1 cellular context compared by ENCODE assay signal in the genomic region with DNA sequence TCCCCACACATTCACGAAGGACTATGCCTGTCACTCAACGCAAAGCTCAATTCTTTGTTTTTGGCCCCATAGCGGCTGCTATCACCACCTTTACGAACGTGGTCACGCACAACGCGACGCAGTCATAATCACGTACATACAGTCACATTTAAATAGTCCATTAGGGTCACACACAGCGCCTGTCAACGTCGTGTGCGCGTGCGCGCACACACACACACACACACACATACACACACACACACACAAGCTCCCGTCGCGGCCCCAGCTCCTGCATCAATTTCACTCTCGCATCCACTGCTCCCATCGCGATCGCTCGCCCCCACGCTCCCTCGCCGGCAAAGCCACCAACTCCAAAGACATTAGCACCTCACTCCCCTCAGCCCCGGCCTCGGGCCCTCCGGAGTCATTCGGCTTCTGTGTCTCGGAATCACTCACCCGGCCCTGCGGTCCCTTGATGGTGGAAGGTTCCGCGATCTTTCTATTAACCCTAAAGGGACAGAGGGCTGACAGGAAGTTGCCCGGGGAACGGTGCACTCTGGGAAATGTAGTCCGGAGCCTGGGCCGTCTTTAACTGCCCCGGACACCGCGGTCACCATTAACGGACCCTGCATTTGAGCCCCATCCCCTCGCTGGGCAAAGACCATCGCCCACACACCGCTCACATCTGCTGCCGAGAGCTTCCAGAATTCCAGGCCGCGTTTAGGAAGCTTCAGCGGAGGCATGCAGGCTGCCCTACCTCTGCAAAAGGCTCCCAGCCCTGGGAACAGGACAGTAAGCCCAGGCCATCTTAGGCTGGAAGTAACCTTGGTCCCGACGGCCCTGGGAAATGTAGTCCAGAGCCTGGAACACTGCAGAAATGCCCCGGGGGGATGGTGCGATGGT.
TF ChIP-seq lines count a peak whose summit lies in the region.

A gene (minus strand): TSS at position 486 of the 882 bp plus-strand sequence. CDS start 12,768 bp downstream, outside the sequence.

TF ChIP-seq in HepG2, 621 proteins besides CTCF, POLR2A, EP300 and RAD21 (continued from another document and continues in another):
- TF ChIP-seq, protein P1, sequence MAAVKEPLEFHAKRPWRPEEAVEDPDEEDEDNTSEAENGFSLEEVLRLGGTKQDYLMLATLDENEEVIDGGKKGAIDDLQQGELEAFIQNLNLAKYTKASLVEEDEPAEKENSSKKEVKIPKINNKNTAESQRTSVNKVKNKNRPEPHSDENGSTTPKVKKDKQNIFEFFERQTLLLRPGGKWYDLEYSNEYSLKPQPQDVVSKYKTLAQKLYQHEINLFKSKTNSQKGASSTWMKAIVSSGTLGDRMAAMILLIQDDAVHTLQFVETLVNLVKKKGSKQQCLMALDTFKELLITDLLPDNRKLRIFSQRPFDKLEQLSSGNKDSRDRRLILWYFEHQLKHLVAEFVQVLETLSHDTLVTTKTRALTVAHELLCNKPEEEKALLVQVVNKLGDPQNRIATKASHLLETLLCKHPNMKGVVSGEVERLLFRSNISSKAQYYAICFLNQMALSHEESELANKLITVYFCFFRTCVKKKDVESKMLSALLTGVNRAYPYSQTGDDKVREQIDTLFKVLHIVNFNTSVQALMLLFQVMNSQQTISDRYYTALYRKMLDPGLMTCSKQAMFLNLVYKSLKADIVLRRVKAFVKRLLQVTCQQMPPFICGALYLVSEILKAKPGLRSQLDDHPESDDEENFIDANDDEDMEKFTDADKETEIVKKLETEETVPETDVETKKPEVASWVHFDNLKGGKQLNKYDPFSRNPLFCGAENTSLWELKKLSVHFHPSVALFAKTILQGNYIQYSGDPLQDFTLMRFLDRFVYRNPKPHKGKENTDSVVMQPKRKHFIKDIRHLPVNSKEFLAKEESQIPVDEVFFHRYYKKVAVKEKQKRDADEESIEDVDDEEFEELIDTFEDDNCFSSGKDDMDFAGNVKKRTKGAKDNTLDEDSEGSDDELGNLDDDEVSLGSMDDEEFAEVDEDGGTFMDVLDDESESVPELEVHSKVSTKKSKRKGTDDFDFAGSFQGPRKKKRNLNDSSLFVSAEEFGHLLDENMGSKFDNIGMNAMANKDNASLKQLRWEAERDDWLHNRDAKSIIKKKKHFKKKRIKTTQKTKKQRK (IDR thresholded peaks at IDR 0.05; ENCODE audit: low read length) = no peak
- TF ChIP-seq, protein P2, sequence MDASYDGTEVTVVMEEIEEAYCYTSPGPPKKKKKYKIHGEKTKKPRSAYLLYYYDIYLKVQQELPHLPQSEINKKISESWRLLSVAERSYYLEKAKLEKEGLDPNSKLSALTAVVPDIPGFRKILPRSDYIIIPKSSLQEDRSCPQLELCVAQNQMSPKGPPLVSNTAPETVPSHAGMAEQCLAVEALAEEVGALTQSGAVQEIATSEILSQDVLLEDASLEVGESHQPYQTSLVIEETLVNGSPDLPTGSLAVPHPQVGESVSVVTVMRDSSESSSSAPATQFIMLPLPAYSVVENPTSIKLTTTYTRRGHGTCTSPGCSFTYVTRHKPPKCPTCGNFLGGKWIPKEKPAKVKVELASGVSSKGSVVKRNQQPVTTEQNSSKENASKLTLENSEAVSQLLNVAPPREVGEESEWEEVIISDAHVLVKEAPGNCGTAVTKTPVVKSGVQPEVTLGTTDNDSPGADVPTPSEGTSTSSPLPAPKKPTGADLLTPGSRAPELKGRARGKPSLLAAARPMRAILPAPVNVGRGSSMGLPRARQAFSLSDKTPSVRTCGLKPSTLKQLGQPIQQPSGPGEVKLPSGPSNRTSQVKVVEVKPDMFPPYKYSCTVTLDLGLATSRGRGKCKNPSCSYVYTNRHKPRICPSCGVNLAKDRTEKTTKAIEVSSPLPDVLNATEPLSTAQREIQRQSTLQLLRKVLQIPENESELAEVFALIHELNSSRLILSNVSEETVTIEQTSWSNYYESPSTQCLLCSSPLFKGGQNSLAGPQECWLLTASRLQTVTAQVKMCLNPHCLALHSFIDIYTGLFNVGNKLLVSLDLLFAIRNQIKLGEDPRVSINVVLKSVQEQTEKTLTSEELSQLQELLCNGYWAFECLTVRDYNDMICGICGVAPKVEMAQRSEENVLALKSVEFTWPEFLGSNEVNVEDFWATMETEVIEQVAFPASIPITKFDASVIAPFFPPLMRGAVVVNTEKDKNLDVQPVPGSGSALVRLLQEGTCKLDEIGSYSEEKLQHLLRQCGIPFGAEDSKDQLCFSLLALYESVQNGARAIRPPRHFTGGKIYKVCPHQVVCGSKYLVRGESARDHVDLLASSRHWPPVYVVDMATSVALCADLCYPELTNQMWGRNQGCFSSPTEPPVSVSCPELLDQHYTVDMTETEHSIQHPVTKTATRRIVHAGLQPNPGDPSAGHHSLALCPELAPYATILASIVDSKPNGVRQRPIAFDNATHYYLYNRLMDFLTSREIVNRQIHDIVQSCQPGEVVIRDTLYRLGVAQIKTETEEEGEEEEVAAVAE (CRISPR knock-in tag; IDR thresholded peaks at IDR 0.05; ENCODE audit: borderline replicate concordance) = no peak; the same call in 1 of the 2 replicates
- no peak for TF ChIP-seq EZH2 (conservative IDR thresholded peaks at IDR 0.05; ENCODE audit: low read depth, low read length)
- no peak for TF ChIP-seq FOSL1 (CRISPR knock-in tag; IDR thresholded peaks at IDR 0.05; ENCODE audit: borderline replicate concordance)
- TF ChIP-seq, protein P3, sequence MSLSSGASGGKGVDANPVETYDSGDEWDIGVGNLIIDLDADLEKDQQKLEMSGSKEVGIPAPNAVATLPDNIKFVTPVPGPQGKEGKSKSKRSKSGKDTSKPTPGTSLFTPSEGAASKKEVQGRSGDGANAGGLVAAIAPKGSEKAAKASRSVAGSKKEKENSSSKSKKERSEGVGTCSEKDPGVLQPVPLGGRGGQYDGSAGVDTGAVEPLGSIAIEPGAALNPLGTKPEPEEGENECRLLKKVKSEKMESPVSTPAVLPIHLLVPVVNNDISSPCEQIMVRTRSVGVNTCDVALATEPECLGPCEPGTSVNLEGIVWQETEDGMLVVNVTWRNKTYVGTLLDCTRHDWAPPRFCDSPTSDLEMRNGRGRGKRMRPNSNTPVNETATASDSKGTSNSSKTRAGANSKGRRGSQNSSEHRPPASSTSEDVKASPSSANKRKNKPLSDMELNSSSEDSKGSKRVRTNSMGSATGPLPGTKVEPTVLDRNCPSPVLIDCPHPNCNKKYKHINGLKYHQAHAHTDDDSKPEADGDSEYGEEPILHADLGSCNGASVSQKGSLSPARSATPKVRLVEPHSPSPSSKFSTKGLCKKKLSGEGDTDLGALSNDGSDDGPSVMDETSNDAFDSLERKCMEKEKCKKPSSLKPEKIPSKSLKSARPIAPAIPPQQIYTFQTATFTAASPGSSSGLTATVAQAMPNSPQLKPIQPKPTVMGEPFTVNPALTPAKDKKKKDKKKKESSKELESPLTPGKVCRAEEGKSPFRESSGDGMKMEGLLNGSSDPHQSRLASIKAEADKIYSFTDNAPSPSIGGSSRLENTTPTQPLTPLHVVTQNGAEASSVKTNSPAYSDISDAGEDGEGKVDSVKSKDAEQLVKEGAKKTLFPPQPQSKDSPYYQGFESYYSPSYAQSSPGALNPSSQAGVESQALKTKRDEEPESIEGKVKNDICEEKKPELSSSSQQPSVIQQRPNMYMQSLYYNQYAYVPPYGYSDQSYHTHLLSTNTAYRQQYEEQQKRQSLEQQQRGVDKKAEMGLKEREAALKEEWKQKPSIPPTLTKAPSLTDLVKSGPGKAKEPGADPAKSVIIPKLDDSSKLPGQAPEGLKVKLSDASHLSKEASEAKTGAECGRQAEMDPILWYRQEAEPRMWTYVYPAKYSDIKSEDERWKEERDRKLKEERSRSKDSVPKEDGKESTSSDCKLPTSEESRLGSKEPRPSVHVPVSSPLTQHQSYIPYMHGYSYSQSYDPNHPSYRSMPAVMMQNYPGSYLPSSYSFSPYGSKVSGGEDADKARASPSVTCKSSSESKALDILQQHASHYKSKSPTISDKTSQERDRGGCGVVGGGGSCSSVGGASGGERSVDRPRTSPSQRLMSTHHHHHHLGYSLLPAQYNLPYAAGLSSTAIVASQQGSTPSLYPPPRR (CRISPR knock-in tag; IDR thresholded peaks at IDR 0.05; ENCODE audit: borderline replicate concordance) = no peak
- no peak for TF ChIP-seq MTF2 (CRISPR knock-in tag; IDR thresholded peaks at IDR 0.05; ENCODE audit: borderline replicate concordance)
- TF ChIP-seq ZNF205 (CRISPR knock-in tag; IDR thresholded peaks at IDR 0.05) = 0 out of 2 replicates have a peak, but pooled peaks have one; percentile 32
- TF ChIP-seq, protein P4, sequence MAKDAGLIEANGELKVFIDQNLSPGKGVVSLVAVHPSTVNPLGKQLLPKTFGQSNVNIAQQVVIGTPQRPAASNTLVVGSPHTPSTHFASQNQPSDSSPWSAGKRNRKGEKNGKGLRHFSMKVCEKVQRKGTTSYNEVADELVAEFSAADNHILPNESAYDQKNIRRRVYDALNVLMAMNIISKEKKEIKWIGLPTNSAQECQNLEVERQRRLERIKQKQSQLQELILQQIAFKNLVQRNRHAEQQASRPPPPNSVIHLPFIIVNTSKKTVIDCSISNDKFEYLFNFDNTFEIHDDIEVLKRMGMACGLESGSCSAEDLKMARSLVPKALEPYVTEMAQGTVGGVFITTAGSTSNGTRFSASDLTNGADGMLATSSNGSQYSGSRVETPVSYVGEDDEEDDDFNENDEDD (CRISPR knock-in tag; IDR thresholded peaks at IDR 0.05; ENCODE audit: borderline replicate concordance) = no peak
- TF ChIP-seq, protein P5, sequence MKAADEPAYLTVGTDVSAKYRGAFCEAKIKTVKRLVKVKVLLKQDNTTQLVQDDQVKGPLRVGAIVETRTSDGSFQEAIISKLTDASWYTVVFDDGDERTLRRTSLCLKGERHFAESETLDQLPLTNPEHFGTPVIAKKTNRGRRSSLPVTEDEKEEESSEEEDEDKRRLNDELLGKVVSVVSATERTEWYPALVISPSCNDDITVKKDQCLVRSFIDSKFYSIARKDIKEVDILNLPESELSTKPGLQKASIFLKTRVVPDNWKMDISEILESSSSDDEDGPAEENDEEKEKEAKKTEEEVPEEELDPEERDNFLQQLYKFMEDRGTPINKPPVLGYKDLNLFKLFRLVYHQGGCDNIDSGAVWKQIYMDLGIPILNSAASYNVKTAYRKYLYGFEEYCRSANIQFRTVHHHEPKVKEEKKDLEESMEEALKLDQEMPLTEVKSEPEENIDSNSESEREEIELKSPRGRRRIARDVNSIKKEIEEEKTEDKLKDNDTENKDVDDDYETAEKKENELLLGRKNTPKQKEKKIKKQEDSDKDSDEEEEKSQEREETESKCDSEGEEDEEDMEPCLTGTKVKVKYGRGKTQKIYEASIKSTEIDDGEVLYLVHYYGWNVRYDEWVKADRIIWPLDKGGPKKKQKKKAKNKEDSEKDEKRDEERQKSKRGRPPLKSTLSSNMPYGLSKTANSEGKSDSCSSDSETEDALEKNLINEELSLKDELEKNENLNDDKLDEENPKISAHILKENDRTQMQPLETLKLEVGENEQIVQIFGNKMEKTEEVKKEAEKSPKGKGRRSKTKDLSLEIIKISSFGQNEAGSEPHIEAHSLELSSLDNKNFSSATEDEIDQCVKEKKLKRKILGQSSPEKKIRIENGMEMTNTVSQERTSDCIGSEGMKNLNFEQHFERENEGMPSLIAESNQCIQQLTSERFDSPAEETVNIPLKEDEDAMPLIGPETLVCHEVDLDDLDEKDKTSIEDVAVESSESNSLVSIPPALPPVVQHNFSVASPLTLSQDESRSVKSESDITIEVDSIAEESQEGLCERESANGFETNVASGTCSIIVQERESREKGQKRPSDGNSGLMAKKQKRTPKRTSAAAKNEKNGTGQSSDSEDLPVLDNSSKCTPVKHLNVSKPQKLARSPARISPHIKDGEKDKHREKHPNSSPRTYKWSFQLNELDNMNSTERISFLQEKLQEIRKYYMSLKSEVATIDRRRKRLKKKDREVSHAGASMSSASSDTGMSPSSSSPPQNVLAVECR (CRISPR knock-in tag; IDR thresholded peaks at IDR 0.05; ENCODE audit: borderline replicate concordance) = peak; percentile 94; the same call in 1 of the 2 replicates
- no peak for TF ChIP-seq MBD4 (IDR thresholded peaks at IDR 0.05; ENCODE audit: borderline replicate concordance, low read length)
- peak; percentile 76 for TF ChIP-seq KMT2B (CRISPR knock-in tag; IDR thresholded peaks at IDR 0.05)
- no peak for TF ChIP-seq ZNF790 (CRISPR knock-in tag; IDR thresholded peaks at IDR 0.05; ENCODE audit: borderline replicate concordance)
- no peak for TF ChIP-seq HDAC6 (IDR thresholded peaks at IDR 0.05; ENCODE audit: low read depth, low read length)
- peak; percentile 42; the same call in 1 of the 2 replicates for TF ChIP-seq SAFB2 (CRISPR knock-in tag; IDR thresholded peaks at IDR 0.05; ENCODE audit: borderline replicate concordance, low read depth)
- TF ChIP-seq ZNF549 (CRISPR knock-in tag; IDR thresholded peaks at IDR 0.05) = no peak
- no peak for TF ChIP-seq SRSF4 (IDR thresholded peaks at IDR 0.05; ENCODE audit: low read depth, low read length, poor library complexity, severe bottlenecking)
- TF ChIP-seq ZNF460 (CRISPR knock-in tag; IDR thresholded peaks at IDR 0.05; ENCODE audit: borderline replicate concordance) = no peak
- no peak for TF ChIP-seq ZNF562 (CRISPR knock-in tag; IDR thresholded peaks at IDR 0.05; ENCODE audit: borderline replicate concordance)
- TF ChIP-seq ZNF263 (CRISPR knock-in tag; IDR thresholded peaks at IDR 0.05) = no peak
- TF ChIP-seq MED13 (CRISPR knock-in tag; IDR thresholded peaks at IDR 0.05) = no peak
- TF ChIP-seq ZSCAN21 (CRISPR knock-in tag; IDR thresholded peaks at IDR 0.05; ENCODE audit: borderline replicate concordance) = peak; percentile 78
- TF ChIP-seq MEF2D (CRISPR knock-in tag; IDR thresholded peaks at IDR 0.05) = no peak
- TF ChIP-seq, protein P6, sequence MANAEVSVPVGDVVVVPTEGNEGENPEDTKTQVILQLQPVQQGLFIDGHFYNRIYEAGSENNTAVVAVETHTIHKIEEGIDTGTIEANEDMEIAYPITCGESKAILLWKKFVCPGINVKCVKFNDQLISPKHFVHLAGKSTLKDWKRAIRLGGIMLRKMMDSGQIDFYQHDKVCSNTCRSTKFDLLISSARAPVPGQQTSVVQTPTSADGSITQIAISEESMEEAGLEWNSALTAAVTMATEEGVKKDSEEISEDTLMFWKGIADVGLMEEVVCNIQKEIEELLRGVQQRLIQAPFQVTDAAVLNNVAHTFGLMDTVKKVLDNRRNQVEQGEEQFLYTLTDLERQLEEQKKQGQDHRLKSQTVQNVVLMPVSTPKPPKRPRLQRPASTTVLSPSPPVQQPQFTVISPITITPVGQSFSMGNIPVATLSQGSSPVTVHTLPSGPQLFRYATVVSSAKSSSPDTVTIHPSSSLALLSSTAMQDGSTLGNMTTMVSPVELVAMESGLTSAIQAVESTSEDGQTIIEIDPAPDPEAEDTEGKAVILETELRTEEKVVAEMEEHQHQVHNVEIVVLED (CRISPR knock-in tag; IDR thresholded peaks at IDR 0.05; ENCODE audit: borderline replicate concordance) = peak; percentile 96
- TF ChIP-seq, protein P7, sequence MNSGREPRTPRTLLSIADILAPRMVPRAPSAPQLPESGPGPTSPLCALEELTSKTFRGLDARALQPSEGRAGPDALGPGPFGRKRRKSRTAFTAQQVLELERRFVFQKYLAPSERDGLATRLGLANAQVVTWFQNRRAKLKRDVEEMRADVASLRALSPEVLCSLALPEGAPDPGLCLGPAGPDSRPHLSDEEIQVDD (CRISPR knock-in tag; IDR thresholded peaks at IDR 0.05; ENCODE audit: borderline replicate concordance) = 0 out of 2 replicates have a peak, but pooled peaks have one; percentile 13
- TF ChIP-seq ZKSCAN8 (CRISPR knock-in tag; IDR thresholded peaks at IDR 0.05; ENCODE audit: borderline replicate concordance) = no peak
- peak; percentile 45; the same call in 1 of the 2 replicates for TF ChIP-seq ZNF441 (CRISPR knock-in tag; IDR thresholded peaks at IDR 0.05; ENCODE audit: borderline replicate concordance)
- TF ChIP-seq, protein P8, sequence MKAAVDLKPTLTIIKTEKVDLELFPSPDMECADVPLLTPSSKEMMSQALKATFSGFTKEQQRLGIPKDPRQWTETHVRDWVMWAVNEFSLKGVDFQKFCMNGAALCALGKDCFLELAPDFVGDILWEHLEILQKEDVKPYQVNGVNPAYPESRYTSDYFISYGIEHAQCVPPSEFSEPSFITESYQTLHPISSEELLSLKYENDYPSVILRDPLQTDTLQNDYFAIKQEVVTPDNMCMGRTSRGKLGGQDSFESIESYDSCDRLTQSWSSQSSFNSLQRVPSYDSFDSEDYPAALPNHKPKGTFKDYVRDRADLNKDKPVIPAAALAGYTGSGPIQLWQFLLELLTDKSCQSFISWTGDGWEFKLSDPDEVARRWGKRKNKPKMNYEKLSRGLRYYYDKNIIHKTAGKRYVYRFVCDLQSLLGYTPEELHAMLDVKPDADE (CRISPR knock-in tag; IDR thresholded peaks at IDR 0.05) = no peak; the same call in 1 of the 2 replicates
